1 cellular context compared by ENCODE assay signal in the genomic region with DNA sequence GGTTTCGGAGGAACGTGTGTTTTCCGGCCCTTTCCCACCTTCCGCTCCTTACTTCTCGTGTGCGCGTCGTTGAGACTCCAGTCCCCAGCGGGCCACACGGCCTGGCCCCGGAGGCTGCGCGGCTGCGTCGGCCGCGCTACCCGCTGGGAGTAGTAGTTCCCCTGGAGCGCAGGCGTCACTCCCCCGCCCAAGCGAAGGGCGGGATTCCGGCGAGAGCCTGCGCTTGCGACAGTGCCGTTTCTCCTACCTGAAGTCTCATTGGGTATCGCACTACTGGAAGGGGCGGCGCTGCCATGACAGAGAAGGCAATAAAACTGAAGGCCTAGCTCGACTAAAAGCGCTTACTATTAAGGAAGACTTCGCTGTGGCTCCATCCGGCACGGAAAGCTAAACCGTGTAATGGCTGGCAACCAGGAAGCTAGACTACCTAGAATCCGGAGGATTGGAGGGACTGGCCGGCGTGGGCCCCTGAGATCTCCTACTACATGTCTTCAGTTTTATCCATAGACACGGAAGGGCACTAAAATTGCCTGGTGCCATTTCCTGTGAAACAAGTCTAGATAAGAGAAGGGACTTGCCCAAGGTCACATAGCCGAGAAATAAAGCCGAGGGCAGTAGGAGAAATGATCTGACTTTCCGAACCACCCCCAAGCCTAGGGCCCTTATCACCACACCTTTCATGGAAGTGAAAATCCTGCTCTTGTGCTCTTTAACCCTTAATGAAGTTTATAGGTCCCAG.
A peak's percentile ranks its signal among the peaks of the same experiment; 100 is the strongest.
TF ChIP-seq lines count a peak whose summit lies in the region.

No MANE protein-coding gene starts in this region.

TF ChIP-seq in WTC11, 78 proteins besides CTCF, POLR2A, EP300 and RAD21 (continued from another document):
- TF ChIP-seq, protein P1, sequence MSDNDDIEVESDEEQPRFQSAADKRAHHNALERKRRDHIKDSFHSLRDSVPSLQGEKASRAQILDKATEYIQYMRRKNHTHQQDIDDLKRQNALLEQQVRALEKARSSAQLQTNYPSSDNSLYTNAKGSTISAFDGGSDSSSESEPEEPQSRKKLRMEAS (CRISPR knock-in tag; IDR thresholded peaks at IDR 0.05) = peak; percentile 29; the same call in 1 of the 2 replicates
- TF ChIP-seq, protein P2, sequence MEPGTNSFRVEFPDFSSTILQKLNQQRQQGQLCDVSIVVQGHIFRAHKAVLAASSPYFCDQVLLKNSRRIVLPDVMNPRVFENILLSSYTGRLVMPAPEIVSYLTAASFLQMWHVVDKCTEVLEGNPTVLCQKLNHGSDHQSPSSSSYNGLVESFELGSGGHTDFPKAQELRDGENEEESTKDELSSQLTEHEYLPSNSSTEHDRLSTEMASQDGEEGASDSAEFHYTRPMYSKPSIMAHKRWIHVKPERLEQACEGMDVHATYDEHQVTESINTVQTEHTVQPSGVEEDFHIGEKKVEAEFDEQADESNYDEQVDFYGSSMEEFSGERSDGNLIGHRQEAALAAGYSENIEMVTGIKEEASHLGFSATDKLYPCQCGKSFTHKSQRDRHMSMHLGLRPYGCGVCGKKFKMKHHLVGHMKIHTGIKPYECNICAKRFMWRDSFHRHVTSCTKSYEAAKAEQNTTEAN (CRISPR knock-in tag; IDR thresholded peaks at IDR 0.05) = 0 out of 2 replicates have a peak, but pooled peaks have one; percentile 22
- no peak for TF ChIP-seq SOX15 (CRISPR knock-in tag; IDR thresholded peaks at IDR 0.05)
- TF ChIP-seq FOXK1 (CRISPR knock-in tag; IDR thresholded peaks at IDR 0.05) = 0 out of 2 replicates have a peak, but pooled peaks have one; percentile 68
- TF ChIP-seq CREB1 (CRISPR knock-in tag; IDR thresholded peaks at IDR 0.05) = no peak
- TF ChIP-seq ELF4 (CRISPR knock-in tag; IDR thresholded peaks at IDR 0.05; ENCODE audit: low read depth) = no peak
- no peak for TF ChIP-seq GRHL2 (CRISPR knock-in tag; IDR thresholded peaks at IDR 0.05; ENCODE audit: insufficient replicate concordance, severe bottlenecking)
- TF ChIP-seq, protein P3, sequence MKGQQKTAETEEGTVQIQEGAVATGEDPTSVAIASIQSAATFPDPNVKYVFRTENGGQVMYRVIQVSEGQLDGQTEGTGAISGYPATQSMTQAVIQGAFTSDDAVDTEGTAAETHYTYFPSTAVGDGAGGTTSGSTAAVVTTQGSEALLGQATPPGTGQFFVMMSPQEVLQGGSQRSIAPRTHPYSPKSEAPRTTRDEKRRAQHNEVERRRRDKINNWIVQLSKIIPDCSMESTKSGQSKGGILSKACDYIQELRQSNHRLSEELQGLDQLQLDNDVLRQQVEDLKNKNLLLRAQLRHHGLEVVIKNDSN (CRISPR knock-in tag; IDR thresholded peaks at IDR 0.05) = no peak
TF ChIP-seq in WTC11: peak in this region for 10.
